ENCODE assay signal across 29 cellular contexts in the genomic region with DNA sequence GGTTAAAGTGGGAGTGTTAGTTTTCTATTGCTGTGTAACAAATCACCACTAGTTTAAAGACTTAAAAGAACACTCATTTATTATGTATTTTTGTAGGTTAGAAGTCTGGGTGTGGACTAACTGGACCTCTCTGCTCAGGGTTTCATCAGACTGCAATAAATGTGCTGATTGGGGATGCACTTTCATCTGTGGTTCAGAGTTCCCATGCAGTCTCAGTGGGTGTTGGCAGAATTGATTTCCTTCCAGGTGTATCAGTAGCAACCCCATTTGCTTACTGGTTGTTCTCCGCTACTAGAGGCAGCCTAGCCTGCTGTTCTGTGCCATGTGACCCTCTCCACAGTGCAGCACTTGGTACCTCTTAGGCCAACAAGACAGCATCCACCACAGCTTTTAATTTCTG.
"Had no signal": no experiment of that assay in that cellular context is flagged by ENCODE, and none has a peak within 500 bp of the region (broad histone marks: within the 10 kb centered on the region; RNA-seq: fewer than 3 reads in every experiment).

No MANE protein-coding gene starts in this region.

- H3K9me3 ChIP-seq: ascending aorta, breast epithelium, colonic mucosa, esophagus squamous epithelium, gastroesophageal sphincter, heart right ventricle had no signal

- H3K4me1 ChIP-seq: ascending aorta, breast epithelium, colonic mucosa, esophagus squamous epithelium, gastroesophageal sphincter, heart right ventricle had no signal

- DNase-seq: activated CD4-positive, alpha-beta memory T cell treated with anti-CD3 and anti-CD28 coated beads for 36 hours; activated CD4-positive, alpha-beta T cell treated with anti-CD3 and anti-CD28 coated beads for 36 hours; activated CD4-positive, alpha-beta T cell treated with anti-CD3 and anti-CD28 coated beads, Interleukin-2, amount 10 ng/mL, durations not matched to agents 24 days and 14 days; activated CD4-positive, CD25-positive, alpha-beta regulatory T cell; activated CD4-positive, CD25-positive, alpha-beta regulatory T cell treated with anti-CD3 and anti-CD28 coated beads, Interleukin-2, amount 50 U/mL, for 72 hours; activated CD8-positive, alpha-beta memory T cell treated with anti-CD3 and anti-CD28 coated beads, Interleukin-2, amount 10 ng/mL, durations not matched to agents 7 days and 5 days; activated CD8-positive, alpha-beta memory T cell treated with anti-CD3 and anti-CD28 coated beads, Interleukin-2, amount 50 U/mL, for 4 hours; activated CD8-positive, alpha-beta T cell treated with anti-CD3 and anti-CD28 coated beads, Interleukin-2, amount 10 ng/mL, durations not matched to agents 7 days and 5 days; activated effector memory CD4-positive, alpha-beta T cell treated with anti-CD3 and anti-CD28 coated beads, Interleukin-2, amount 50 U/mL, for 16 hours; activated naive CD4-positive, alpha-beta T cell treated with anti-CD3 and anti-CD28 coated beads, Interleukin-2, amount 10 ng/mL, durations not matched to agents 7 days and 5 days; activated naive CD8-positive, alpha-beta T cell treated with anti-CD3 and anti-CD28 coated beads, Interleukin-2, amount 10 ng/mL, durations not matched to agents 7 days and 5 days; activated T-cell treated with anti-CD3 and anti-CD28 coated beads, Interleukin-2, amount 50 U/mL, for 1 hour; activated T-cell treated with anti-CD3 and anti-CD28 coated beads, Interleukin-2, amount 50 U/mL, for 48 hours; central memory CD4-positive, alpha-beta T cell; cerebellar nuclear complex; colonic mucosa; effector CD8-positive, alpha-beta T cell; esophagus squamous epithelium; foreskin melanocyte; heart right ventricle; T-helper 17 cell; T1000; WERI-Rb-1 had no signal

- H3K4me3 ChIP-seq: ascending aorta, breast epithelium, cardiac muscle cell, colonic mucosa, esophagus squamous epithelium, gastroesophageal sphincter, heart right ventricle had no signal

- ATAC-seq: activated CD4-positive, alpha-beta T cell treated with anti-CD3 and anti-CD28 coated beads for 36 hours; activated CD8-positive, alpha-beta memory T cell treated with anti-CD3 and anti-CD28 coated beads, Interleukin-2, amount 10 ng/mL, durations not matched to agents 7 days and 5 days; activated CD8-positive, alpha-beta T cell treated with anti-CD3 and anti-CD28 coated beads, Interleukin-2, amount 10 ng/mL, durations not matched to agents 7 days and 5 days; activated naive CD4-positive, alpha-beta T cell treated with anti-CD3 and anti-CD28 coated beads, Interleukin-2, amount 50 U/mL, for 72 hours; gastroesophageal sphincter; heart right ventricle; T-helper 17 cell had no signal

- H3K27me3 ChIP-seq: ascending aorta, breast epithelium, cardiac muscle cell, colonic mucosa, esophagus squamous epithelium, gastroesophageal sphincter, heart right ventricle had no signal

- H3K36me3 ChIP-seq: ascending aorta, breast epithelium, cardiac muscle cell, colonic mucosa, esophagus squamous epithelium, gastroesophageal sphincter, heart right ventricle, WERI-Rb-1 had no signal

- H3K27ac ChIP-seq: ascending aorta, breast epithelium, cardiac muscle cell, colonic mucosa, epithelial cell of prostate, esophagus squamous epithelium, gastroesophageal sphincter, heart right ventricle, WERI-Rb-1 had no signal
